In genomic region chr15:73286356-73286755, GRCh38 we compare ENCODE assay signal across 24 cellular contexts.
DNase-seq lines count a peak whose midpoint lies in the region; ATAC-seq, FAIRE-seq and TF ChIP-seq lines count a peak whose summit lies in the region.
"Had no signal": no experiment of that assay in that cellular context is flagged by ENCODE, and none has a peak within 500 bp of the region (broad histone marks: within the 10 kb centered on the region; RNA-seq: fewer than 3 reads in every experiment).

No MANE protein-coding gene starts in this region.

- H3K4me2 ChIP-seq in neuronal stem cell (ENCODE audit: insufficient read depth, low read length, poor library complexity, severe bottlenecking), result no peak overlapping the region

- WGBS in sigmoid colon, 2 donors, result 84 to 94% methylated on average over 2 of the region's 2 CpGs
- WGBS in neuronal stem cell (ENCODE audit: extremely low coverage in 2 of 2, insufficient read length in 2 of 2, insufficient replicate concordance in 1 of 2), 2 donors, result no CpG with 5 or more reads among the region's 2 CpGs

- H3K4ac ChIP-seq in neuronal stem cell (ENCODE audit: low read length), result no peak overlapping the region

- no peak overlapping the region for H4K91ac ChIP-seq in neuronal stem cell (ENCODE audit: low read depth, low read length, poor library complexity)

- H3K9ac ChIP-seq in adipocyte (ENCODE audit: low read length) (peak overlapping the region; percentile 1), neuronal stem cell (ENCODE audit: low read depth, low read length, poor library complexity) (no peak overlapping the region)

- H2BK15ac ChIP-seq in neuronal stem cell (ENCODE audit: low read length), result no peak overlapping the region

- no peak overlapping the region for H4K8ac ChIP-seq in neuronal stem cell (ENCODE audit: low read depth, low read length)

- no peak overlapping the region for H2BK5ac ChIP-seq in neuronal stem cell (ENCODE audit: low read length)

- ATAC-seq in GM21367 (IDR thresholded peaks at IDR 0.05; ENCODE audit: unreplicated experiment), result no peak
- ATAC-seq: CD8-positive, alpha-beta T cell; naive thymus-derived CD8-positive, alpha-beta T cell; sciatic nerve had no signal

- H3K79me1 ChIP-seq in neuronal stem cell (ENCODE audit: low read depth, low read length), result no peaks in the 10 kb centered on the region

- H3K4me3 ChIP-seq in adipocyte (ENCODE audit: low read length), result no peak overlapping the region
- no peak overlapping the region for H3K4me3 ChIP-seq in fibroblast of villous mesenchyme (ENCODE audit: low read depth, low read length)
- H3K4me3 ChIP-seq in sigmoid colon, result no peak overlapping the region
- no peak overlapping the region for H3K4me3 ChIP-seq in neuronal stem cell (ENCODE audit: low read length in 2 of 2)
- H3K4me3 ChIP-seq: testis, uterus had no signal

- no peak overlapping the region for H2AK5ac ChIP-seq in neuronal stem cell (ENCODE audit: low read depth, low read length)

- DNase-seq in GM19239 (ENCODE audit: insufficient read length, low spot score), result no peak
- DNase-seq in adipocyte (ENCODE audit: low read depth), result peak; percentile 55
- DNase-seq in fibroblast of villous mesenchyme (ENCODE audit: low read depth), result peak; percentile 8
- DNase-seq in sigmoid colon, result no peak
- DNase-seq in cortex of kidney (lab: John Stamatoyannopoulos, UW), result no peak
- no peak for DNase-seq in neuronal stem cell (ENCODE audit: low spot score)
- DNase-seq in stimulated activated CD4-positive, alpha-beta T cell treated with anti-CD3 and anti-CD28 coated beads, Interleukin-12 subunit alpha, Interleukin-12 subunit beta, amount 100 ng/mL, for 4 hours, result no peak
- DNase-seq: activated CD4-positive, CD25-positive, alpha-beta regulatory T cell; activated naive CD4-positive, alpha-beta T cell treated with anti-CD3 and anti-CD28 coated beads for 36 hours; activated T-cell treated with anti-CD3 and anti-CD28 coated beads, Interleukin-2, amount 50 U/mL, for 24 hours; anterior cingulate cortex; CD8-positive, alpha-beta T cell; effector CD4-positive, alpha-beta T cell; erythroblast; Kasumi-1; left cardiac atrium; mesendoderm; naive thymus-derived CD8-positive, alpha-beta T cell; NCI-H2029; T1000; testis; uterus had no signal

- H3K27me3 ChIP-seq in adipocyte (replicated peaks; ENCODE audit: control insufficient read depth, insufficient read depth, low read length) (no peaks in the 10 kb centered on the region), sigmoid colon (no peaks in the 10 kb centered on the region), neuronal stem cell (ENCODE audit: control insufficient read depth in 3 of 3, insufficient read depth in 3 of 3, low read depth in 1 of 3, low read length in 3 of 3) (no peaks in the 10 kb centered on the region)
- H3K27me3 ChIP-seq: testis, uterus had no signal

- H3K4me1 ChIP-seq in adipocyte (ENCODE audit: control insufficient read depth, insufficient read depth, low read length) (peaks cover 21% of the 10 kb centered on the region), sigmoid colon (peaks cover 0 to 33% (median 12%) of the 10 kb centered on the region in 4 donors), neuronal stem cell (ENCODE audit: control insufficient read depth in 2 of 2, insufficient read depth in 1 of 2, low read depth in 1 of 2, low read length in 2 of 2) (no peaks in the 10 kb centered on the region)
- H3K4me1 ChIP-seq: testis, uterus had no signal

- intact Hi-C loops in sigmoid colon (cut with DNase I), result loop anchor here (10.0 kb wide), 1 partner anchor 348 kb away; the partner anchor contains the start of gene NPTN

- no peak overlapping the region for H3K18ac ChIP-seq in neuronal stem cell (ENCODE audit: low read length)

- TF ChIP-seq EP300 in sigmoid colon (IDR thresholded peaks at IDR 0.05), result no peak

- TF ChIP-seq CTCF in fibroblast of villous mesenchyme (IDR thresholded peaks at IDR 0.05; ENCODE audit: insufficient read depth, low read depth, low read length) (no peak), sigmoid colon (IDR thresholded peaks at IDR 0.05) (no peak)

- no peak overlapping the region for H3K14ac ChIP-seq in neuronal stem cell (ENCODE audit: low read length)

- peak overlapping the region in 3 of 4 donors; percentile 35 to 69 (median 67) for H3K27ac ChIP-seq in sigmoid colon
- no peak overlapping the region for H3K27ac ChIP-seq in neuronal stem cell (replicated peaks; ENCODE audit: low read length)
- H3K27ac ChIP-seq: testis had no signal

- no peak overlapping the region for H2AFZ ChIP-seq in neuronal stem cell (ENCODE audit: low read length)

- no peak overlapping the region for H2BK12ac ChIP-seq in neuronal stem cell (ENCODE audit: low read length)

- H3K9me3 ChIP-seq in adipocyte (ENCODE audit: control insufficient read depth, low read length) (no peaks in the 10 kb centered on the region), sigmoid colon (no peaks in the 10 kb centered on the region), neuronal stem cell (replicated peaks in 1 of 2; ENCODE audit: control insufficient read depth in 2 of 2, insufficient read depth in 1 of 2, low read depth in 1 of 2, low read length in 2 of 2) (no peaks in the 10 kb centered on the region)
- H3K9me3 ChIP-seq: testis, uterus had no signal

- TF ChIP-seq POLR2A in sigmoid colon (IDR thresholded peaks at IDR 0.05), result no peak

- H3K36me3 ChIP-seq in adipocyte (ENCODE audit: control insufficient read depth, insufficient read depth, low read length, severe bottlenecking) (peaks cover 18% of the 10 kb centered on the region), sigmoid colon (peaks cover 5 to 60% (median 29%) of the 10 kb centered on the region in 4 donors), neuronal stem cell (replicated peaks in 1 of 2; ENCODE audit: control insufficient read depth in 2 of 2, insufficient read depth in 2 of 2, low read length in 2 of 2) (peaks cover 41 to 91% of the 10 kb centered on the region in 2 donors)
- H3K36me3 ChIP-seq: uterus had no signal

- peak; percentile 39 for FAIRE-seq in GM19239 (lab: Jason Lieb, UNC)

- no peak overlapping the region for H2BK120ac ChIP-seq in neuronal stem cell (ENCODE audit: low read depth, low read length)

- H3K23ac ChIP-seq in neuronal stem cell (ENCODE audit: low read depth, low read length, poor library complexity), result no peak overlapping the region

Comparison
In these comparisons a context has a peak if more than half of its experiments do, and no peak if none do; other contexts are left out.
1. DNase-seq: peak in adipocyte (single experiment) and fibroblast of villous mesenchyme (single experiment); none in GM19239 (single experiment), sigmoid colon (single experiment), cortex of kidney (single experiment), neuronal stem cell (single experiment) and stimulated activated CD4-positive, alpha-beta T cell treated with anti-CD3 and anti-CD28 coated beads, Interleukin-12 subunit alpha, Interleukin-12 subunit beta, amount 100 ng/mL, for 4 hours (single experiment).